Comparison of ENCODE assay signal across 1 cellular context in the genomic region with DNA sequence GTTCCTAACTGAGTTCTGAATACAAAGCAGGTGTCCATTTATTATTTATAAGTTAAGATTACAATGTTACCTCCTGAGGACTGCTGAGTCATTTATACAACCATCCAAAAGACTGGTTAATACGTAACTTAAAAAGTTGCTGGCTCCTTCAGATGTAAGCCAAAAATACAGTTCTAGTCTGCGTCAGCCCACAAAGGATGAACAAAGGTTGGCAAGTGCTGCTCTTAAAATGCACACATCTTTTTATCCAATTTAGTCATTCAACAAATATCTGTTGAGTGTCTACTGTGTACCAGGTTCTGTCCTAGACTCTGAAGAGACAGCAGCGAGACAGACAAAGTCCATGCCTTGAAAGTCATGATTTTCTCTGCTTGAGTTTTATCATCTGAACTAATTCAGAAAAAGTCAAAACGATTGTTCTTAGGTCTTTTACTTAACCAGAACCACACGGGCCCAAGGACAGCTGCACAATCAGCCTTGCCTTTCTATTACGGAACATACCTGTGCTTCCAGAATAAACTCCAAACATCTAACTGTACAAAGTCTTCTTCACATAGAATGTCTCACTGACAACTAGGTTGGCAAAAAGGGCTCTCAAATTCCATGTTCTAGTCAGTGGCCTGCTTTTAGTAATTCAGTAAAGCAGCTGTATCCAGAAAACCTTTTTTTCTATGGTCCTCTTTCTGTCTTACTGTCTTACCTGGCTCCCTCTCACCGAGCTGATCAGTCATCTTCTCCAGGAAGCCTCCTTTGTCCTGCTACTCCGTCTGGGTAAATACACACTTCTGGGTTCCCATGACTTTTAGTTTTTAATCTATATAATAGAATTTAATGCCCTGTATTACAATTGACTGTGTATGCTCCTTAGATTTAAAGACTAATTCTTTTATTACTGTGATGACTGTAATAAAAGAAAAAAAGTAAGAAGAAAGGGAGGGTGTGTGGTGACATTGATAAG.
A peak's percentile ranks its signal among the peaks of the same experiment; 100 is the strongest.
TF ChIP-seq lines count a peak whose summit lies in the region.

No MANE protein-coding gene starts in this region.

TF ChIP-seq in HepG2, 621 proteins besides CTCF, POLR2A, EP300 and RAD21 (continued from another document):
- TF ChIP-seq SOX13 (IDR thresholded peaks at IDR 0.05) = no peak
- peak in 1 of 2 experiments; percentile 26; a peak in 2 of 4 replicates for TF ChIP-seq SOX13 (CRISPR knock-in tag; conservative IDR thresholded peaks at IDR 0.05 in 1 of 2, IDR thresholded peaks at IDR 0.05 in 1 of 2)
- TF ChIP-seq ZNF484 (CRISPR knock-in tag; IDR thresholded peaks at IDR 0.05; ENCODE audit: borderline replicate concordance, low read depth) = no peak
- peak; percentile 66 for TF ChIP-seq ZMYM3 (CRISPR knock-in tag; IDR thresholded peaks at IDR 0.05)
- TF ChIP-seq SOX6 (IDR thresholded peaks at IDR 0.05) = no peak
- TF ChIP-seq SOX6 (CRISPR knock-in tag; IDR thresholded peaks at IDR 0.05) = peak; percentile 41; the same call in 1 of the 2 replicates
- TF ChIP-seq ZNF337 (CRISPR knock-in tag; IDR thresholded peaks at IDR 0.05; ENCODE audit: borderline replicate concordance, low read depth) = no peak
- no peak for TF ChIP-seq XBP1 (CRISPR knock-in tag; IDR thresholded peaks at IDR 0.05)
- TF ChIP-seq FOSL2 (CRISPR knock-in tag; IDR thresholded peaks at IDR 0.05) = peak; percentile 26; the same call in 1 of the 2 replicates
- peak; percentile 36; the same call in 1 of the 2 replicates for TF ChIP-seq RXRB (CRISPR knock-in tag; IDR thresholded peaks at IDR 0.05; ENCODE audit: borderline replicate concordance)
- TF ChIP-seq NFE2 (CRISPR knock-in tag; IDR thresholded peaks at IDR 0.05) = 0 out of 2 replicates have a peak, but pooled peaks have one; percentile 47
- TF ChIP-seq SAP130 (CRISPR knock-in tag; IDR thresholded peaks at IDR 0.05; ENCODE audit: low read depth) = peak; percentile 18; the same call in 1 of the 2 replicates
- TF ChIP-seq ZNF329 (CRISPR knock-in tag; IDR thresholded peaks at IDR 0.05; ENCODE audit: low read depth) = no peak
- TF ChIP-seq, protein P1, sequence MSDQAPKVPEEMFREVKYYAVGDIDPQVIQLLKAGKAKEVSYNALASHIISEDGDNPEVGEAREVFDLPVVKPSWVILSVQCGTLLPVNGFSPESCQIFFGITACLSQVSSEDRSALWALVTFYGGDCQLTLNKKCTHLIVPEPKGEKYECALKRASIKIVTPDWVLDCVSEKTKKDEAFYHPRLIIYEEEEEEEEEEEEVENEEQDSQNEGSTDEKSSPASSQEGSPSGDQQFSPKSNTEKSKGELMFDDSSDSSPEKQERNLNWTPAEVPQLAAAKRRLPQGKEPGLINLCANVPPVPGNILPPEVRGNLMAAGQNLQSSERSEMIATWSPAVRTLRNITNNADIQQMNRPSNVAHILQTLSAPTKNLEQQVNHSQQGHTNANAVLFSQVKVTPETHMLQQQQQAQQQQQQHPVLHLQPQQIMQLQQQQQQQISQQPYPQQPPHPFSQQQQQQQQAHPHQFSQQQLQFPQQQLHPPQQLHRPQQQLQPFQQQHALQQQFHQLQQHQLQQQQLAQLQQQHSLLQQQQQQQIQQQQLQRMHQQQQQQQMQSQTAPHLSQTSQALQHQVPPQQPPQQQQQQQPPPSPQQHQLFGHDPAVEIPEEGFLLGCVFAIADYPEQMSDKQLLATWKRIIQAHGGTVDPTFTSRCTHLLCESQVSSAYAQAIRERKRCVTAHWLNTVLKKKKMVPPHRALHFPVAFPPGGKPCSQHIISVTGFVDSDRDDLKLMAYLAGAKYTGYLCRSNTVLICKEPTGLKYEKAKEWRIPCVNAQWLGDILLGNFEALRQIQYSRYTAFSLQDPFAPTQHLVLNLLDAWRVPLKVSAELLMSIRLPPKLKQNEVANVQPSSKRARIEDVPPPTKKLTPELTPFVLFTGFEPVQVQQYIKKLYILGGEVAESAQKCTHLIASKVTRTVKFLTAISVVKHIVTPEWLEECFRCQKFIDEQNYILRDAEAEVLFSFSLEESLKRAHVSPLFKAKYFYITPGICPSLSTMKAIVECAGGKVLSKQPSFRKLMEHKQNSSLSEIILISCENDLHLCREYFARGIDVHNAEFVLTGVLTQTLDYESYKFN (CRISPR knock-in tag; conservative IDR thresholded peaks at IDR 0.05) = 0 out of 2 replicates have a peak, but pooled peaks have one; percentile 27
- TF ChIP-seq SCMH1 (CRISPR knock-in tag; IDR thresholded peaks at IDR 0.05; ENCODE audit: borderline replicate concordance) = no peak
- TF ChIP-seq MAFK (conservative IDR thresholded peaks at IDR 0.05 in 1 of 2, IDR thresholded peaks at IDR 0.05 in 1 of 2; ENCODE audit: low read length in 2 of 2) = peak; percentile 57 to 63
- TF ChIP-seq NR2F1 (CRISPR knock-in tag; IDR thresholded peaks at IDR 0.05) = no peak
- TF ChIP-seq ZNF3 (CRISPR knock-in tag; IDR thresholded peaks at IDR 0.05) = peak; percentile 96
- TF ChIP-seq ZNF792 (CRISPR knock-in tag; IDR thresholded peaks at IDR 0.05) = 0 out of 2 replicates have a peak, but pooled peaks have one; percentile 14
- TF ChIP-seq KDM1A (CRISPR knock-in tag; IDR thresholded peaks at IDR 0.05) = 0 out of 2 replicates have a peak, but pooled peaks have one; percentile 36
- TF ChIP-seq, protein P2, sequence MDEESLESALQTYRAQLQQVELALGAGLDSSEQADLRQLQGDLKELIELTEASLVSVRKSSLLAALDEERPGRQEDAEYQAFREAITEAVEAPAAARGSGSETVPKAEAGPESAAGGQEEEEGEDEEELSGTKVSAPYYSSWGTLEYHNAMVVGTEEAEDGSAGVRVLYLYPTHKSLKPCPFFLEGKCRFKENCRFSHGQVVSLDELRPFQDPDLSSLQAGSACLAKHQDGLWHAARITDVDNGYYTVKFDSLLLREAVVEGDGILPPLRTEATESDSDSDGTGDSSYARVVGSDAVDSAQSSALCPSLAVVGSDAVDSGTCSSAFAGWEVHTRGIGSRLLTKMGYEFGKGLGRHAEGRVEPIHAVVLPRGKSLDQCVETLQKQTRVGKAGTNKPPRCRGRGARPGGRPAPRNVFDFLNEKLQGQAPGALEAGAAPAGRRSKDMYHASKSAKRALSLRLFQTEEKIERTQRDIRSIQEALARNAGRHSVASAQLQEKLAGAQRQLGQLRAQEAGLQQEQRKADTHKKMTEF (CRISPR knock-in tag; IDR thresholded peaks at IDR 0.05) = peak; percentile 42
- TF ChIP-seq ZNF674 (CRISPR knock-in tag; IDR thresholded peaks at IDR 0.05; ENCODE audit: low read depth) = no peak
- TF ChIP-seq MAFF (IDR thresholded peaks at IDR 0.05; ENCODE audit: low read depth, low read length) = peak; percentile 35; the same call in 1 of the 2 replicates
